ENCODE assay signal across 1 cellular context in genomic region chr2:96602330-96602823, GRCh38.
TF ChIP-seq lines count a peak whose summit lies in the region.

No MANE protein-coding gene starts in this region.

TF ChIP-seq in K562, 482 proteins besides CTCF, POLR2A, EP300 and RAD21:
- TF ChIP-seq ZNF184 (CRISPR knock-in tag; IDR thresholded peaks at IDR 0.05) (no peak), ADNP (tag; IDR thresholded peaks at IDR 0.05) (peak; percentile 77), CTCFL (IDR thresholded peaks at IDR 0.05; ENCODE audit: borderline replicate concordance, insufficient read depth, low read depth, low read length, poor library complexity, severe bottlenecking) (peak; percentile 23), NR1H2 (CRISPR knock-in tag; IDR thresholded peaks at IDR 0.05) (no peak), PHF21A (IDR thresholded peaks at IDR 0.05; ENCODE audit: borderline replicate concordance, low read depth) (no peak), RBM25 (IDR thresholded peaks at IDR 0.05; ENCODE audit: low read depth, low read length, severe bottlenecking) (peak; percentile 93), MLLT1 (IDR thresholded peaks at IDR 0.05) (no peak), KDM1A (IDR thresholded peaks at IDR 0.05) (peak; percentile 58 to 64), RCOR1 (IDR thresholded peaks at IDR 0.05; ENCODE audit: borderline replicate concordance in 1 of 2, low read depth in 2 of 2, low read length in 2 of 2) (0 out of 4 replicates have a peak, but pooled peaks of 1 of the 2 experiments have one; percentile 6), BCOR (IDR thresholded peaks at IDR 0.05) (peak; percentile 81), EGR1 (conservative IDR thresholded peaks at IDR 0.05) (no peak), ZFPM2 (CRISPR knock-in tag; IDR thresholded peaks at IDR 0.05) (no peak), ZNF408 (CRISPR knock-in tag; IDR thresholded peaks at IDR 0.05; ENCODE audit: low read depth) (no peak), SRSF3 (IDR thresholded peaks at IDR 0.05; ENCODE audit: insufficient read depth, low read length) (no peak), ZFP36 (IDR thresholded peaks at IDR 0.05; ENCODE audit: low read depth, low read length, partially characterized antibody) (peak; percentile 80), IRF9 (tag; IDR thresholded peaks at IDR 0.05) (no peak), PYGO2 (tag; IDR thresholded peaks at IDR 0.05) (no peak), AFF1 (IDR thresholded peaks at IDR 0.05; ENCODE audit: low read depth in 1 of 2, partially characterized antibody in 2 of 2) (no peak)
